In the genomic region with DNA sequence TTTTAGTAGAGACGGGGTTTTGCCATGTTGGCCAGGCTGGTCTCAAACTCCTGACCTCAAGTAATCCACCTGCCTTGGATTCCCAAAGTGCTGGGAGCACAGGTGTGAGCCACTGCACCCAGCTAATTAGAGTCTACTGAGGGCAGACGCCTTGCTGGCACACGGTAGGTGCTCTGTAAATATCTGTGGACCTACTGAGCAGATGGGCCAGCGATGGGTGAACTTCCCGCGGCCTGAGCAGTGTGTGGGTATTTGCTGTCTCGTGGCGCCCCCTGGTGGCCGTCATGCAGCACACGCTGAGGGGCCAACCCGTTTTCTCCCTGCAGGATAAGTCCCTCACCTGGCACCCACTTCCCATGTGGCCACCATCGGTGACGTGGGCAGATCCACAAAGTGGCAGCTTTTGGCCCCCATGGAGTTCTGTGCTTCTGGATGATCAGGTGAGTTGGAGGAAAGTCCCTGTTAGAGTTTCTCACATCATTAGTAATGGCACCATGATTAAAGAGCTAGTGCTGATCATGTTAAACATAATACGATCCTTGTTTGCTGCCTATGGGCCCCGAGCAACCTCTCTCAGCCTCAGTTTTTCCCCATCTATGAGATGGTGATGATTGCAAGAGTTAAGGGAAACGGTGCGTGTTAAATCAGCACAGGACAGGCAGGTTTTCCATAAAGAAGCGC, we compare ENCODE assay signal across 8 cellular contexts. TPM values are rescaled to one million over a fixed set of nuclear protein-coding genes. Genes with fewer than 3 reads are reported as not detected.
A peak's percentile ranks its signal among the peaks of the same experiment; 100 is the strongest.
DNase-seq lines count a peak whose midpoint lies in the region; ATAC-seq and TF ChIP-seq lines count a peak whose summit lies in the region.

No MANE protein-coding gene starts in this region.

- peak in 3 of 4 experiments; percentile 94 to 97 (median 96) for TF ChIP-seq CTCF in gastroesophageal sphincter (IDR thresholded peaks at IDR 0.05)
- TF ChIP-seq CTCF in osteocyte (IDR thresholded peaks at IDR 0.05), result peak; percentile 99
- peak; percentile 87 to 96 for TF ChIP-seq CTCF in tibial artery (IDR thresholded peaks at IDR 0.05)

- H3K27ac ChIP-seq in SJSA1 (no peak overlapping the region), gastroesophageal sphincter (peak overlapping the region in 1 of 4 donors; percentile 78), tibial artery (peak overlapping the region in 1 of 2 donors; percentile 3)

- peak; percentile 77 for ATAC-seq in gastroesophageal sphincter

- H3K27me3 ChIP-seq in SJSA1 (replicated peaks), result no peaks in the 10 kb centered on the region
- no peaks in the 10 kb centered on the region for H3K27me3 ChIP-seq in gastroesophageal sphincter
- no peaks in the 10 kb centered on the region for H3K27me3 ChIP-seq in tibial artery

- H3K4me1 ChIP-seq in SJSA1 (replicated peaks), result peaks cover 1% of the 10 kb centered on the region; the same call in 1 of the 2 replicates
- H3K4me1 ChIP-seq in gastroesophageal sphincter, result peaks cover 0 to 33% (median 11%) of the 10 kb centered on the region in 3 donors
- H3K4me1 ChIP-seq in tibial artery, result peaks cover 0 to 17% (median 8%) of the 10 kb centered on the region in 4 donors

- no peak overlapping the region for H3K4me3 Mint-ChIP-seq in osteocyte (ENCODE audit: unreplicated experiment)

- intact Hi-C loops in tibial artery (cut with DNase I; ENCODE audit: low total_unique reads), result no loop called here

- peaks cover 4% of the 10 kb centered on the region for H3K4me1 Mint-ChIP-seq in osteocyte (ENCODE audit: unreplicated experiment)

- no peaks in the 10 kb centered on the region for H3K9me3 Mint-ChIP-seq in osteocyte (ENCODE audit: unreplicated experiment)

- H3K36me3 Mint-ChIP-seq in osteocyte (ENCODE audit: unreplicated experiment), result peaks cover 7% of the 10 kb centered on the region

- WGBS in gastroesophageal sphincter (ENCODE audit: low coverage in 1 of 2), 2 donors, result 4 to 26% methylated on average over 9 of the region's 18 CpGs

- H3K9me3 ChIP-seq in SJSA1 (replicated peaks) (no peaks in the 10 kb centered on the region), gastroesophageal sphincter (no peaks in the 10 kb centered on the region), tibial artery (no peaks in the 10 kb centered on the region)

- DNase-seq in NCI-H748 (lab: John Stamatoyannopoulos, UW; ENCODE audit: unreplicated experiment) (peak; percentile 63), NCI-H748 treated with DMSO at 0.1 percent for 48 hours (lab: John Stamatoyannopoulos, UW) (no peak), LHCN-M2 (ENCODE audit: low read depth) (peak; percentile 59), SJSA1 (ENCODE audit: low read depth in 1 of 2, low spot score in 2 of 2) (peak; percentile 58 to 72), activated gamma-delta T cell treated with Interleukin-2 at 50 U/mL for 16 hours (peak; percentile 77), osteocyte (ENCODE audit: extremely low spot score, unreplicated experiment) (peak; percentile 91), tibial artery (peak; percentile 66 to 90)

- TF ChIP-seq POLR2A in gastroesophageal sphincter (IDR thresholded peaks at IDR 0.05), result no peak

- TF ChIP-seq EP300 in gastroesophageal sphincter (IDR thresholded peaks at IDR 0.05), result no peak

- no peak overlapping the region for H3K27ac Mint-ChIP-seq in osteocyte (ENCODE audit: unreplicated experiment)

- H3K4me3 ChIP-seq in SJSA1 (no peak overlapping the region), gastroesophageal sphincter (no peak overlapping the region), tibial artery (no peak overlapping the region)

- H3K36me3 ChIP-seq in SJSA1, result peaks cover 19% of the 10 kb centered on the region
- peaks cover 0 to 23% of the 10 kb centered on the region in 2 donors for H3K36me3 ChIP-seq in gastroesophageal sphincter
- H3K36me3 ChIP-seq in tibial artery, result peaks cover 12 to 20% (median 18%) of the 10 kb centered on the region in 3 donors

- no peaks in the 10 kb centered on the region for H3K27me3 Mint-ChIP-seq in osteocyte (ENCODE audit: unreplicated experiment)

RNA-seq across cellular contexts. Expression of gene ZDHHC7, which starts 40.7 kb away (rescaled TPM):
- total RNA-seq in LHCN-M2 (2014; rRNA removed) (73.2 and 75.1 TPM in 2 replicates), gastroesophageal sphincter (10 to 100 TPM; 55.3 to 77.5 (median 66.3) TPM), osteocyte (53.6 and 53.7 TPM in 2 replicates)
- 41.3 TPM for polyA plus RNA-seq in LHCN-M2 (2012)
- total RNA-seq in SJSA1 (2014; rRNA removed; shearing (Covaris generic)), result 72.6 and 73.1 TPM in 2 replicates

RNA-seq across cellular contexts. Expression of gene KIAA0513, which starts 57.0 kb away (rescaled TPM):
- total RNA-seq in LHCN-M2 (2014; rRNA removed) (11.4 and 12.8 TPM in 2 replicates), gastroesophageal sphincter (10 to 100 TPM; 14.8 to 43.4 (median 28.5) TPM), osteocyte (10.6 and 12.4 TPM in 2 replicates)
- polyA plus RNA-seq in LHCN-M2 (2012), result 8.0 TPM
- 3.9 and 10.4 TPM in 2 replicates for total RNA-seq in SJSA1 (2014; rRNA removed; shearing (Covaris generic))
